Comparison of ENCODE assay signal across 13 cellular contexts in genomic region chr6:156729248-156729647, GRCh38. TPM values are rescaled to one million over a fixed set of nuclear protein-coding genes. Genes with fewer than 3 reads are reported as not detected.
A peak's percentile ranks its signal among the peaks of the same experiment; 100 is the strongest.
DNase-seq lines count a peak whose midpoint lies in the region; ATAC-seq and TF ChIP-seq lines count a peak whose summit lies in the region.
"Had no signal": no experiment of that assay in that cellular context is flagged by ENCODE, and none has a peak within 500 bp of the region (broad histone marks: within the 10 kb centered on the region; RNA-seq: fewer than 3 reads in every experiment).

No MANE protein-coding gene starts in this region.

- TF ChIP-seq CTCF in BE2C (IDR thresholded peaks at IDR 0.05; ENCODE audit: low read depth, low read length) = no peak
- TF ChIP-seq CTCF in heart left ventricle (IDR thresholded peaks at IDR 0.05) = no peak

- intact Hi-C loops in heart left ventricle (cut with DNase I) = no loop called here

- H3K9me3 ChIP-seq in BE2C = no peaks in the 10 kb centered on the region
- H3K9me3 ChIP-seq in heart left ventricle = no peaks in the 10 kb centered on the region

- DNase-seq in T1000 (lab: John Stamatoyannopoulos, UW) (peak; percentile 7), myocyte (ENCODE audit: low read depth) (peak; percentile 42), BE2C (no peak), cortex of kidney (lab: John Stamatoyannopoulos, UW) (no peak), NCI-H446 (lab: John Stamatoyannopoulos, UW) (no peak), heart left ventricle (no peak)
- DNase-seq: activated CD4-positive, alpha-beta memory T cell treated with anti-CD3 and anti-CD28 coated beads for 36 hours; central memory CD4-positive, alpha-beta T cell; NCI-H1092 treated with DMSO at 0.1 percent for 48 hours; RPMI8226 had no signal

- H3K27ac ChIP-seq in heart left ventricle = no peak overlapping the region
- H3K27ac ChIP-seq: parathyroid adenoma had no signal

- H3K4me3 ChIP-seq in BE2C (ENCODE audit: low read depth, low read length) (no peak overlapping the region), heart left ventricle (no peak overlapping the region)

- 76 to 92% (median 81%) methylated on average over 2 of the region's 2 CpGs for whole genome bisulfite sequencing in heart left ventricle, 4 donors

- H3K4me1 ChIP-seq in BE2C (no peaks in the 10 kb centered on the region), heart left ventricle (no peaks in the 10 kb centered on the region)
- H3K4me1 ChIP-seq: parathyroid adenoma had no signal

- H3K36me3 ChIP-seq in BE2C (no peaks in the 10 kb centered on the region), heart left ventricle (no peaks in the 10 kb centered on the region)

- H3K27me3 ChIP-seq in BE2C (no peaks in the 10 kb centered on the region), heart left ventricle (no peaks in the 10 kb centered on the region)

- no peak for TF ChIP-seq POLR2A in heart left ventricle (IDR thresholded peaks at IDR 0.05)

- ATAC-seq in GM18907 (IDR thresholded peaks at IDR 0.05; ENCODE audit: unreplicated experiment) (peak; percentile 75), HG03378 (IDR thresholded peaks at IDR 0.05; ENCODE audit: unreplicated experiment) (peak; percentile 69), heart left ventricle (no peak)

RNA-seq across cellular contexts. Expression of gene ARID1B, which starts 47.9 kb away (rescaled TPM):
- 23.3 and 26.2 TPM in 2 replicates for total RNA-seq in myocyte
- polyA plus RNA-seq in myocyte (2012) = 22.2 TPM
- 43.4 TPM for polyA plus RNA-seq in BE2C (2012; ENCODE audit: insufficient read depth, insufficient read length, low read depth)
- total RNA-seq in heart left ventricle = 10 to 100 TPM; 34.3 to 76.1 (median 53.9) TPM
- polyA plus RNA-seq in heart left ventricle = 10 to 100 TPM; 15.3 to 24.0 TPM

Comparison
In these comparisons a context has a peak if more than half of its experiments do, and no peak if none do; other contexts are left out.
1. ATAC-seq: peak in GM18907 (single experiment) and HG03378 (single experiment); none in heart left ventricle (0 of 4).
2. DNase-seq: peak in T1000 (single experiment) and myocyte (single experiment); none in BE2C (single experiment), cortex of kidney (single experiment), NCI-H446 (0 of 2) and heart left ventricle (0 of 5).